8 cellular contexts compared by ENCODE assay signal in genomic region chr3:170420307-170420821, GRCh38. TPM values are rescaled to one million over a fixed set of nuclear protein-coding genes. Genes with fewer than 3 reads are reported as not detected.
DNase-seq lines count a peak whose midpoint lies in the region; TF ChIP-seq lines count a peak whose summit lies in the region.
"Had no signal": no experiment of that assay in that cellular context is flagged by ENCODE, and none has a peak within 500 bp of the region (broad histone marks: within the 10 kb centered on the region; RNA-seq: fewer than 3 reads in every experiment).

No MANE protein-coding gene starts in this region.

- TF ChIP-seq CTCF in endodermal cell (conservative IDR thresholded peaks at IDR 0.05), result no peak

- H3K9me3 ChIP-seq in endodermal cell (ENCODE audit: control insufficient read depth, low read length), result no peaks in the 10 kb centered on the region

- H3K36me3 ChIP-seq in endodermal cell (ENCODE audit: control insufficient read depth, insufficient read depth, low read length), result no peaks in the 10 kb centered on the region

- H3K4me1 ChIP-seq in endodermal cell (ENCODE audit: control insufficient read depth, insufficient read depth, low read length), result peaks cover 3% of the 10 kb centered on the region

- no peak overlapping the region for H3K9ac ChIP-seq in endodermal cell (ENCODE audit: extremely low read depth, low read length, poor library complexity, severe bottlenecking)

- H3K27ac ChIP-seq in endodermal cell (ENCODE audit: low read depth, low read length) (no peak overlapping the region), temporal lobe (ENCODE audit: low read depth, low read length) (peak overlapping the region; percentile 93)

- WGBS in endodermal cell (ENCODE audit: insufficient coverage in 1 of 2, insufficient read length in 1 of 2), 2 experiments, result 57 to 78% methylated on average over 15 to 17 of the region's 17 CpGs

- H3K27me3 Mint-ChIP-seq in endodermal cell (ENCODE audit: insufficient read depth), result peaks cover 42% of the 10 kb centered on the region
- H3K27me3 Mint-ChIP-seq in activated naive CD4-positive, alpha-beta T cell treated with anti-CD3 and anti-CD28 coated beads, Interleukin-2, amount 10 ng/mL, durations not matched to agents 7 days and 5 days, result peaks cover 68% of the 10 kb centered on the region

- DNase-seq in NCI-H69 (lab: John Stamatoyannopoulos, UW) (peak; percentile 21), endodermal cell (peak; percentile 83), lung microvascular endothelial cell (ENCODE audit: low read depth in 2 of 2) (peak; percentile 52 to 60), NAMALWA (ENCODE audit: low spot score) (no peak), cerebellar cortex (ENCODE audit: low spot score) (no peak)
- no peak for DNase-seq in activated naive CD4-positive, alpha-beta T cell treated with anti-CD3 and anti-CD28 coated beads, Interleukin-2, amount 10 ng/mL, durations not matched to agents 7 days and 5 days
- DNase-seq: activated CD8-positive, alpha-beta memory T cell treated with anti-CD3 and anti-CD28 coated beads for 24 hours had no signal

- H3K4me1 Mint-ChIP-seq in endodermal cell, result peaks cover 29% of the 10 kb centered on the region
- peaks cover 15% of the 10 kb centered on the region for H3K4me1 Mint-ChIP-seq in activated naive CD4-positive, alpha-beta T cell treated with anti-CD3 and anti-CD28 coated beads, Interleukin-2, amount 10 ng/mL, durations not matched to agents 7 days and 5 days

- no peak overlapping the region for H3K4me3 ChIP-seq in endodermal cell (ENCODE audit: low read length)

- H3K27me3 ChIP-seq in endodermal cell (ENCODE audit: control insufficient read depth, insufficient read depth, low read length, poor library complexity, severe bottlenecking), result peaks cover 30% of the 10 kb centered on the region

- H3K9me3 Mint-ChIP-seq in endodermal cell, result no peaks in the 10 kb centered on the region
- H3K9me3 Mint-ChIP-seq in activated naive CD4-positive, alpha-beta T cell treated with anti-CD3 and anti-CD28 coated beads, Interleukin-2, amount 10 ng/mL, durations not matched to agents 7 days and 5 days, result no peaks in the 10 kb centered on the region

- CTCF ChIA-PET in activated naive CD4-positive, alpha-beta T cell treated with anti-CD3 and anti-CD28 coated beads, Interleukin-2, amount 10 ng/mL, durations not matched to agents 7 days and 5 days (lab: Charles Lee), result interaction anchor here (0.7 kb wide), 1 partner anchor 276 kb away, joined by 3 read pairs; no protein-coding TSS in a partner anchor

- H3K4me3 Mint-ChIP-seq in endodermal cell, result peak overlapping the region; percentile 48
- H3K4me3 Mint-ChIP-seq in activated naive CD4-positive, alpha-beta T cell treated with anti-CD3 and anti-CD28 coated beads, Interleukin-2, amount 10 ng/mL, durations not matched to agents 7 days and 5 days, result no peak overlapping the region

- peak overlapping the region; percentile 20 for H3K27ac Mint-ChIP-seq in endodermal cell
- no peak overlapping the region for H3K27ac Mint-ChIP-seq in activated naive CD4-positive, alpha-beta T cell treated with anti-CD3 and anti-CD28 coated beads, Interleukin-2, amount 10 ng/mL, durations not matched to agents 7 days and 5 days

- peaks cover 4% of the 10 kb centered on the region for H3K36me3 Mint-ChIP-seq in endodermal cell (ENCODE audit: low read depth)
- no peaks in the 10 kb centered on the region for H3K36me3 Mint-ChIP-seq in activated naive CD4-positive, alpha-beta T cell treated with anti-CD3 and anti-CD28 coated beads, Interleukin-2, amount 10 ng/mL, durations not matched to agents 7 days and 5 days

RNA-seq across cellular contexts. Expression of gene CLDN11, which starts 1.7 kb away (rescaled TPM):
- total RNA-seq in endodermal cell (10 to 100 TPM; 15.3 to 26.1 TPM), lung microvascular endothelial cell (27.6 and 144 TPM in 2 replicates), temporal lobe (14.5 TPM)
- polyA plus RNA-seq in endodermal cell (2013, experiment 1 of 2), result 14.0 TPM
- polyA plus RNA-seq in endodermal cell (2013, experiment 2 of 2), result 14.3 TPM

Comparison
In these comparisons a context has a peak if more than half of its experiments do, and no peak if none do; other contexts are left out.
1. DNase-seq: peak in NCI-H69 (single experiment), endodermal cell (single experiment) and lung microvascular endothelial cell (2 of 2); none in activated naive CD4-positive, alpha-beta T cell treated with anti-CD3 and anti-CD28 coated beads, Interleukin-2, amount 10 ng/mL, durations not matched to agents 7 days and 5 days (single experiment), NAMALWA (single experiment) and cerebellar cortex (single experiment).